ENCODE assay signal across 14 cellular contexts in the genomic region with DNA sequence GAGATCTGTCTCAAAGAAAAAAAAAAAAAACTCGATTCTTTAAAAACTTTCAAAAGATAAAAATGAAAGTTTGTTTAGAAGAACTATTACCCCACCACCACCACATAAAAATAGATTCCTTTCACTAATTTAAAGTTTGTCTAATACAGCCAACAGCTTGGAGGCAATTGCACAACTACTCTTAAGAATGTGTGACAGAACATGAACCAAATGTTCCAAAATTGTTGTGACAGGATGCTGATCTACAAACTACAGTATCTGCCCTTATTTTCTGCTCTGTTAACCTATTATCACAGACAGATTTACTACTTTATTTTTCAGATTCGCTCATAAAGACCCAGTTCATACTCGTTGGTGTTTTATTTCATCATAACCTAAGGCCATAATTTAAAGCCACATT. TPM values are rescaled to one million over a fixed set of nuclear protein-coding genes. Genes with fewer than 3 reads are reported as not detected.
DNase-seq lines count a peak whose midpoint lies in the region; ATAC-seq, FAIRE-seq and TF ChIP-seq lines count a peak whose summit lies in the region.
"Had no signal": no experiment of that assay in that cellular context is flagged by ENCODE, and none has a peak within 500 bp of the region (broad histone marks: within the 10 kb centered on the region; RNA-seq: fewer than 3 reads in every experiment).

No MANE protein-coding gene starts in this region.

- POLR2A ChIA-PET in GM12878 (lab: Charles Lee), result no interaction called here

- no peak for DNase-seq in activated T-cell treated with anti-CD3 and anti-CD28 coated beads, Interleukin-2, amount 50 U/mL, for 24 hours
- DNase-seq in activated T-cell treated with anti-CD3 and anti-CD28 coated beads, Interleukin-2, amount 50 U/mL, for 72 hours, result no peak
- DNase-seq in GM12878 (ENCODE audit: low read depth, low spot score), result no peak
- DNase-seq in left ventricle myocardium superior, result no peak
- DNase-seq in suprapubic skin (ENCODE audit: low spot score in 2 of 2), result no peak
- DNase-seq in activated gamma-delta T cell treated with Interleukin-2 at 50 U/mL for 16 hours, result no peak
- DNase-seq: ACHN; activated CD4-positive, CD25-positive, alpha-beta regulatory T cell treated with anti-CD3 and anti-CD28 coated beads, Interleukin-2, amount 50 U/mL, for 72 hours; activated effector memory CD4-positive, alpha-beta T cell treated with Interleukin-2 at 50 U/mL for 16 hours; NCI-H1436 had no signal

- no peaks in the 10 kb centered on the region for H4K20me1 ChIP-seq in GM12878 (ENCODE audit: control insufficient read depth, insufficient read depth)

- no peaks in the 10 kb centered on the region for H3K36me3 Mint-ChIP-seq in activated T-cell treated with anti-CD3 and anti-CD28 coated beads, Interleukin-2, amount 50 U/mL, for 24 hours (ENCODE audit: low read depth)
- peaks cover 0 to 4% of the 10 kb centered on the region in 2 donors for H3K36me3 Mint-ChIP-seq in activated T-cell treated with anti-CD3 and anti-CD28 coated beads, Interleukin-2, amount 50 U/mL, for 72 hours (ENCODE audit: insufficient read depth in 2 of 2)

- no peaks in the 10 kb centered on the region for H3K36me3 ChIP-seq in GM12878 (ENCODE audit: control insufficient read depth in 2 of 2, insufficient read depth in 2 of 2, low read length in 1 of 2)
- H3K36me3 ChIP-seq in suprapubic skin, result no peaks in the 10 kb centered on the region
- H3K36me3 ChIP-seq: prostate gland, thoracic aorta had no signal

- H3K9ac ChIP-seq in GM12878 (ENCODE audit: control insufficient read depth, insufficient read depth, low read length), result no peak overlapping the region

- in situ Hi-C loops in GM12878 (cut with MboI), result loop anchor here (25.0 kb wide), 1 partner anchor 379 kb away; a partner anchor contains a TSS

- peak overlapping the region; percentile 17 for H3K27ac Mint-ChIP-seq in activated T-cell treated with anti-CD3 and anti-CD28 coated beads, Interleukin-2, amount 50 U/mL, for 24 hours
- no peak overlapping the region for H3K27ac Mint-ChIP-seq in activated T-cell treated with anti-CD3 and anti-CD28 coated beads, Interleukin-2, amount 50 U/mL, for 72 hours

- CTCF ChIA-PET in GM12878 (lab: Yijun Ruan, JAX), result no interaction called here

- peaks cover 10% of the 10 kb centered on the region for H3K4me1 ChIP-seq in GM12878 (ENCODE audit: control insufficient read depth, insufficient read depth, low read length)
- peaks cover 42% of the 10 kb centered on the region for H3K4me1 ChIP-seq in suprapubic skin
- H3K4me1 ChIP-seq: prostate gland had no signal

- H3K4me3 ChIP-seq in GM12878, result no peak overlapping the region
- no peak overlapping the region for H3K4me3 ChIP-seq in suprapubic skin
- H3K4me3 ChIP-seq: prostate gland, thoracic aorta had no signal

- H3K27me3 Mint-ChIP-seq in activated T-cell treated with anti-CD3 and anti-CD28 coated beads, Interleukin-2, amount 50 U/mL, for 24 hours, result peaks cover 3% of the 10 kb centered on the region
- H3K27me3 Mint-ChIP-seq in activated T-cell treated with anti-CD3 and anti-CD28 coated beads, Interleukin-2, amount 50 U/mL, for 72 hours (ENCODE audit: low read depth), result peaks cover 17% of the 10 kb centered on the region

- H3K27me3 ChIP-seq in GM12878 (replicated peaks in 1 of 2; ENCODE audit: control insufficient read depth in 2 of 2, insufficient read depth in 2 of 2, low read length in 1 of 2), result no peaks in the 10 kb centered on the region
- H3K27me3 ChIP-seq in suprapubic skin, result no peaks in the 10 kb centered on the region

- WGBS in GM12878 (ENCODE audit: insufficient coverage, insufficient replicate concordance, low lambda C conversion rate, missing lambda C conversion rate), result 0% methylated on average over 3 of the region's 3 CpGs
- 20% methylated on average over 3 of the region's 3 CpGs for WGBS in suprapubic skin

- H3K79me2 ChIP-seq in GM12878 (ENCODE audit: control insufficient read depth, insufficient read depth, low read length), result no peaks in the 10 kb centered on the region

- no TSS peak for BruUV-seq in GM12878 (replicated peaks; lab: Mats Ljungman, UMichigan)

- peak overlapping the region; percentile 37; the same call in 1 of the 2 replicates for H2AFZ ChIP-seq in GM12878 (ENCODE audit: control insufficient read depth, low read depth, low read length)

- TF ChIP-seq POLR2A in GM12878 (IDR thresholded peaks at IDR 0.05; ENCODE audit: low read depth, low read length), result no peak
- no peak for TF ChIP-seq POLR2A in suprapubic skin (IDR thresholded peaks at IDR 0.05)

- H3K4me1 Mint-ChIP-seq in activated T-cell treated with anti-CD3 and anti-CD28 coated beads, Interleukin-2, amount 50 U/mL, for 24 hours (ENCODE audit: low read depth), result peaks cover 40% of the 10 kb centered on the region
- H3K4me1 Mint-ChIP-seq in activated T-cell treated with anti-CD3 and anti-CD28 coated beads, Interleukin-2, amount 50 U/mL, for 72 hours (ENCODE audit: low read depth), result peaks cover 49% of the 10 kb centered on the region

- H3K9me3 ChIP-seq in GM12878 (replicated peaks; ENCODE audit: control insufficient read depth, insufficient read depth, low read length) (no peaks in the 10 kb centered on the region), suprapubic skin (no peaks in the 10 kb centered on the region)
- H3K9me3 ChIP-seq: prostate gland, thoracic aorta had no signal

- no peak for TF ChIP-seq RAD21 in GM12878 (IDR thresholded peaks at IDR 0.05; ENCODE audit: insufficient read depth, low read depth, low read length)

- peak overlapping the region; percentile 35; the same call in 1 of the 2 replicates for H3K4me2 ChIP-seq in GM12878 (ENCODE audit: control insufficient read depth, insufficient read depth)

- H3K27ac ChIP-seq in GM12878 (ENCODE audit: control insufficient read depth, insufficient read depth), result no peak overlapping the region
- H3K27ac ChIP-seq in suprapubic skin, result peak overlapping the region; percentile 70
- H3K27ac ChIP-seq: prostate gland, thoracic aorta had no signal

- SMC1A ChIA-PET in GM12878 (lab: Charles Lee; ENCODE audit: uncharacterized antibody, unreplicated experiment), result no interaction called here

- no peak overlapping the region for H3K4me3 Mint-ChIP-seq in activated T-cell treated with anti-CD3 and anti-CD28 coated beads, Interleukin-2, amount 50 U/mL, for 24 hours
- H3K4me3 Mint-ChIP-seq in activated T-cell treated with anti-CD3 and anti-CD28 coated beads, Interleukin-2, amount 50 U/mL, for 72 hours, result no peak overlapping the region

- RAD21 ChIA-PET in GM12878 (lab: Charles Lee; ENCODE audit: unreplicated experiment), result no interaction called here

- TF ChIP-seq EP300 in GM12878 (IDR thresholded peaks at IDR 0.05; ENCODE audit: borderline replicate concordance in 1 of 2, control insufficient read depth in 1 of 2, low read depth in 2 of 2, low read length in 2 of 2), result no peak
- no peak for TF ChIP-seq EP300 in suprapubic skin (IDR thresholded peaks at IDR 0.05)

- intact Hi-C loops in GM12878 (cut with micrococcal nuclease; ENCODE audit: unreplicated experiment), result no loop called here
- intact Hi-C loops in left ventricle myocardium superior (cut with micrococcal nuclease), result no loop called here

- no peaks in the 10 kb centered on the region for H3K9me3 Mint-ChIP-seq in activated T-cell treated with anti-CD3 and anti-CD28 coated beads, Interleukin-2, amount 50 U/mL, for 24 hours
- no peaks in the 10 kb centered on the region for H3K9me3 Mint-ChIP-seq in activated T-cell treated with anti-CD3 and anti-CD28 coated beads, Interleukin-2, amount 50 U/mL, for 72 hours

- no peak for ATAC-seq in activated T-cell treated with anti-CD3 and anti-CD28 coated beads, Interleukin-2, amount 50 U/mL, for 72 hours (replicated peaks in 1 of 2)
- ATAC-seq in GM12878 (no peak), left ventricle myocardium superior (peak; percentile 75), GM18858 (IDR thresholded peaks at IDR 0.05; ENCODE audit: unreplicated experiment) (no peak), HG03520 (IDR thresholded peaks at IDR 0.05; ENCODE audit: unreplicated experiment) (no peak)

- TF ChIP-seq CTCF in GM12878 (IDR thresholded peaks at IDR 0.05 in 2 of 3, conservative IDR thresholded peaks at IDR 0.05 in 1 of 3; ENCODE audit: control insufficient read depth in 2 of 3, extremely low read depth in 1 of 3, insufficient read depth in 1 of 3, low read depth in 3 of 3, low read length in 3 of 3) (no peak), suprapubic skin (IDR thresholded peaks at IDR 0.05) (no peak)

- FAIRE-seq in GM12878 (lab: Jason Lieb, UNC), result peak; percentile 71

RNA-seq across cellular contexts. Expression of a gene that starts 5.5 kb away (rescaled TPM):
- 1 to 10 TPM; 8.1 to 9.7 TPM for total RNA-seq in activated T-cell treated with anti-CD3 and anti-CD28 coated beads, Interleukin-2, amount 50 U/mL, for 72 hours
- total RNA-seq in GM12878 (2013; cell fraction: nucleolus; rRNA removed), result 2.4 and 3.2 TPM in 2 replicates
- total RNA-seq in GM12878 (2014; rRNA removed), result 15.1 and 17.3 TPM in 2 replicates
- 10.1 and 11.1 TPM in 2 replicates for total RNA-seq in GM12878 (2014; rRNA removed; fragmentation: Illumina TruSeq; extraction: Trizol)
- 16.5 and 18.6 TPM in 2 replicates for total RNA-seq in GM12878 (2021)
- 1.6 TPM for polyA plus RNA-seq in GM12878 (2011; ENCODE audit: low read depth)
- 7.8 and 9.3 TPM in 2 replicates for polyA plus RNA-seq in GM12878 (2011; rRNA removed)
- polyA plus RNA-seq in GM12878 (2011; cell fraction: cytosol; rRNA removed), result 8.2 and 8.4 TPM in 2 replicates
- polyA plus RNA-seq in GM12878 (2011; cell fraction: nucleus; rRNA removed), result 6.4 and 9.2 TPM in 2 replicates
- polyA plus RNA-seq in GM12878 (2012), result 2.6 and 3.7 TPM in 2 replicates
- polyA plus RNA-seq in GM12878 (2014; fragmentation: Illumina TruSeq; extraction: Trizol), result 15.4 and 22.5 TPM in 2 replicates
- 1 to 10 TPM; 2.7 to 3.1 TPM for polyA plus RNA-seq in GM12878 (2014; fragmentation: Nextera tagmentation; extraction: Ambion mirVana)
- 6.4 and 7.0 TPM in 2 replicates for polyA plus RNA-seq in GM12878 (2014; rRNA removed)
- polyA plus RNA-seq in GM12878 (2016; fragmentation: Nextera tagmentation; extraction: Ambion mirVana), result 10 to 100 TPM; 14.2 to 16.5 TPM
- polyA minus RNA-seq in GM12878 (2011; rRNA and poly(A)+ RNA removed), result 28.4 and 29.7 TPM in 2 replicates
- 9.1 TPM in 2 replicates for polyA minus RNA-seq in GM12878 (2011; cell fraction: cytosol; rRNA and poly(A)+ RNA removed)
- 13.8 and 24.5 TPM in 2 replicates for polyA minus RNA-seq in GM12878 (2011; cell fraction: nucleus; rRNA and poly(A)+ RNA removed)
- total RNA-seq in left ventricle myocardium superior, result 26.2 TPM
- 100 to 1,000 TPM in 2 of 4 donors, 10 to 100 TPM in 2; 91.3 to 131 (median 114) TPM for total RNA-seq in suprapubic skin

RNA-seq across cellular contexts. Expression of a gene that starts 57.7 kb away (rescaled TPM):
- not detected for total RNA-seq in activated T-cell treated with anti-CD3 and anti-CD28 coated beads, Interleukin-2, amount 50 U/mL, for 72 hours
- not detected in 2 replicates for total RNA-seq in GM12878 (2013; cell fraction: nucleolus; rRNA removed)
- 0.11 TPM in 1 of 2 replicates, not detected in the other for total RNA-seq in GM12878 (2014; rRNA removed)
- total RNA-seq in GM12878 (2014; rRNA removed; fragmentation: Illumina TruSeq; extraction: Trizol), result not detected in 2 replicates
- not detected in 2 replicates for total RNA-seq in GM12878 (2021)
- polyA plus RNA-seq in GM12878 (2011; ENCODE audit: low read depth), result not detected
- polyA plus RNA-seq in GM12878 (2011; rRNA removed), result not detected in 2 replicates
- not detected in 2 replicates for polyA plus RNA-seq in GM12878 (2011; cell fraction: cytosol; rRNA removed)
- not detected in 2 replicates for polyA plus RNA-seq in GM12878 (2011; cell fraction: nucleus; rRNA removed)
- polyA plus RNA-seq in GM12878 (2012), result not detected in 2 replicates
- not detected in 2 replicates for polyA plus RNA-seq in GM12878 (2014; fragmentation: Illumina TruSeq; extraction: Trizol)
- under 1 TPM in 1 of 2 experiments, not detected in 1; 0.02 TPM for polyA plus RNA-seq in GM12878 (2014; fragmentation: Nextera tagmentation; extraction: Ambion mirVana)
- not detected in 2 replicates for polyA plus RNA-seq in GM12878 (2014; rRNA removed)
- not detected for polyA plus RNA-seq in GM12878 (2016; fragmentation: Nextera tagmentation; extraction: Ambion mirVana)
- polyA minus RNA-seq in GM12878 (2011; rRNA and poly(A)+ RNA removed), result not detected in 2 replicates
- polyA minus RNA-seq in GM12878 (2011; cell fraction: cytosol; rRNA and poly(A)+ RNA removed), result not detected in 2 replicates
- not detected in 2 replicates for polyA minus RNA-seq in GM12878 (2011; cell fraction: nucleus; rRNA and poly(A)+ RNA removed)
- total RNA-seq in left ventricle myocardium superior, result not detected
- not detected for total RNA-seq in suprapubic skin
- total RNA-seq: thoracic aorta had no signal
